ENCODE assay signal across 7 cellular contexts in the genomic region with DNA sequence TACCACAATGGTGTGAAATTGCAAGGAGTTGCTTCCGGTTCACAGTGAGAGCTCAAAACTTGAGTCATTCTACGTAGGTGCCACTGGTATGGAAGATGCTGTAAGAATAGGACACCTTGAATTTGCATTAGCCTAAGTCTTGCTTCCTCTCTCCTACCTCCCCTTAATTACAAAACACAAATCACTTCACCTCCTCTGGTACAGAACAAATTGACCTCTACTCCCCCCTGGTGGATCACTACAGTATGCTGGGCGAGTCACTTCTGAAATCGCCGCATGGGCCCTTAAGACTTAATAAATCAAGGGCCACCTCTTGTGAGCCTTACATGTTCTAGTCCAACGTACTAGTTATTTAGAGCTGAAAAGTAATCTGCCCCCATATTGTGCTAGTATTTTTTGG.
A peak's percentile ranks its signal among the peaks of the same experiment; 100 is the strongest.
DNase-seq lines count a peak whose midpoint lies in the region; ATAC-seq lines count a peak whose summit lies in the region.

No MANE protein-coding gene starts in this region.

- H3K4me3 ChIP-seq in NT2/D1 (ENCODE audit: insufficient read length, low read depth): no peak overlapping the region

- ATAC-seq in GM19023 (IDR thresholded peaks at IDR 0.05; ENCODE audit: unreplicated experiment): peak; percentile 74
- ATAC-seq in HG03066 (IDR thresholded peaks at IDR 0.05; ENCODE audit: low read depth, unreplicated experiment): peak; percentile 72
- peak; percentile 36 for ATAC-seq in esophagus mucosa

- no peaks in the 10 kb centered on the region for H3K4me1 ChIP-seq in NT2/D1 (ENCODE audit: insufficient read depth, insufficient read length)

- no peak overlapping the region for H3K9ac ChIP-seq in NT2/D1 (ENCODE audit: insufficient read length, low read depth)

- no peaks in the 10 kb centered on the region for H3K27me3 ChIP-seq in NT2/D1 (ENCODE audit: insufficient read depth, insufficient read length)

- H3K9me3 ChIP-seq in NT2/D1 (ENCODE audit: insufficient read depth, low read length): no peaks in the 10 kb centered on the region

- DNase-seq in ELF-1 (ENCODE audit: low read depth, low spot score) (peak; percentile 40), NT2/D1 (ENCODE audit: low read depth, low spot score) (peak; percentile 49), pons (ENCODE audit: low spot score) (no peak)
- peak; percentile 19 to 40 for DNase-seq in stimulated activated CD4-positive, alpha-beta T cell treated with anti-CD3 and anti-CD28 coated beads, Interleukin-2, amount 100 ng/mL, for 48 hours

- no peaks in the 10 kb centered on the region for H3K36me3 ChIP-seq in NT2/D1 (ENCODE audit: insufficient read depth, insufficient read length, low read length)
